ENCODE assay signal across 1 cellular context in the genomic region with DNA sequence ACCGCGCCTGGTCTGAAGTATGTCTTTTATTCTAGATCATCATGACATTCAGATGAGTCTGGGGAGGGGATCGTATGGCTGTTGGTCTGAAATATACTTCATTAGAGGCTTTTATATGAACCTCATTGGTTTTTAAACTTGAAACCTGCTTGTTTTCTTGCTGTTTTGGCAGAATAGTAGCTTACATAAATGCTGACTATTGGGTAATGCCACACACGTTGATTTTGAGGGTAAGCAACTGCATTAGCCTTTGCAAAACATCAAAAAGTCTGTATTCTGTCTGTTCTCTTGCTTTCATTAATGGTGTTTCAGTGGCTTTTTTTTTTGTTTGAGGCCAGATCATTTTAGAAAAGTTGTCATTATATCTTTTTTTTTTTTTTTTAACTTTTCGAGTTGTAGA.
A peak's percentile ranks its signal among the peaks of the same experiment; 100 is the strongest.
TF ChIP-seq lines count a peak whose summit lies in the region.

No MANE protein-coding gene starts in this region.

TF ChIP-seq in HepG2, 621 proteins besides CTCF, POLR2A, EP300 and RAD21:
- TF ChIP-seq ZNF607 (CRISPR knock-in tag; IDR thresholded peaks at IDR 0.05; ENCODE audit: borderline replicate concordance): no peak
- no peak for TF ChIP-seq SETDB1 (CRISPR knock-in tag; IDR thresholded peaks at IDR 0.05; ENCODE audit: borderline replicate concordance)
- TF ChIP-seq MAFK (conservative IDR thresholded peaks at IDR 0.05 in 1 of 2, IDR thresholded peaks at IDR 0.05 in 1 of 2; ENCODE audit: low read length in 2 of 2): peak; percentile 52 to 74
- TF ChIP-seq MAFF (IDR thresholded peaks at IDR 0.05; ENCODE audit: low read depth, low read length): peak; percentile 70
